ENCODE assay signal across 1 cellular context in the genomic region with DNA sequence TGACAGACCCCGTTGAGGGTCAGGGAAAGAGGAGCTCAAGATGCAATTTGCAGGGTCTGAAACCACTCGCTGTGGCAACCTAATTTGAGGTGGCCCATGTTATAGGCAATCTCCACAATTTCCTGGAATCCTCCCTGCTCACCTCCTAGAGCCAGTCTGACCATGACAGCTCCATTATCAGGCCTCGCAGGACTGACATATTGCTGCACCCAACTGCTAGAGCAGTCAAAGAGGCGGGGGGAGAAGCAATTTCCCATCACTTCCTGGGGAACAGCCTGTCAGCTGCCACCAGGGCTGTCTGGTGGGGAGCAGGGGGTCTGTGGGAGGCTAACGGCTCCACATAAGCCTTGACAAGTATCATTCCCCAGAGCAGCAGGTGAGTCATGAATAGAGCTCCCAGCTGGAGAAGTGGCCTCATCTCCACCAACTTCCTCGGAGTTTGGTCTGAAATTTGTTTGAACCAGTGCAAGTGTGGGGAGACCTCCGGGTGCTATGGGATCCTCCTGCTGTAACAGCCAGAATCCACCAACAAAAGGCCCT.
TF ChIP-seq lines count a peak whose summit lies in the region.

No MANE protein-coding gene starts in this region.

TF ChIP-seq in K562, 482 proteins besides CTCF, POLR2A, EP300 and RAD21 (continued from another document):
- TF ChIP-seq THRB (CRISPR knock-in tag; conservative IDR thresholded peaks at IDR 0.05): no peak
- TF ChIP-seq, protein P1, sequence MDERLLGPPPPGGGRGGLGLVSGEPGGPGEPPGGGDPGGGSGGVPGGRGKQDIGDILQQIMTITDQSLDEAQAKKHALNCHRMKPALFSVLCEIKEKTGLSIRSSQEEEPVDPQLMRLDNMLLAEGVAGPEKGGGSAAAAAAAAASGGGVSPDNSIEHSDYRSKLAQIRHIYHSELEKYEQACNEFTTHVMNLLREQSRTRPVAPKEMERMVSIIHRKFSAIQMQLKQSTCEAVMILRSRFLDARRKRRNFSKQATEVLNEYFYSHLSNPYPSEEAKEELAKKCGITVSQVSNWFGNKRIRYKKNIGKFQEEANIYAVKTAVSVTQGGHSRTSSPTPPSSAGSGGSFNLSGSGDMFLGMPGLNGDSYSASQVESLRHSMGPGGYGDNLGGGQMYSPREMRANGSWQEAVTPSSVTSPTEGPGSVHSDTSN (CRISPR knock-in tag; IDR thresholded peaks at IDR 0.05; ENCODE audit: low read depth): no peak
- TF ChIP-seq, protein P1 (tag; conservative IDR thresholded peaks at IDR 0.05; ENCODE audit: low read depth): 0 out of 2 replicates have a peak, but pooled peaks have one; percentile 7
- TF ChIP-seq PKNOX1 (IDR thresholded peaks at IDR 0.05): peak; percentile 8; the same call in 1 of the 2 replicates
- TF ChIP-seq CBFA2T2 (conservative IDR thresholded peaks at IDR 0.05): 0 out of 2 replicates have a peak, but pooled peaks have one; percentile 4
TF ChIP-seq in K562: peak in this region for 4.
